ENCODE assay signal across 17 cellular contexts in genomic region chr12:54765652-54766051, GRCh38.
"Had no signal": no experiment of that assay in that cellular context is flagged by ENCODE, and none has a peak within 500 bp of the region (broad histone marks: within the 10 kb centered on the region; RNA-seq: fewer than 3 reads in every experiment).

No MANE protein-coding gene starts in this region.

- H3K36me3 ChIP-seq: tibial nerve, vagina had no signal

- H3K9me3 ChIP-seq: tibial nerve, vagina had no signal

- DNase-seq: activated CD4-positive, CD25-positive, alpha-beta regulatory T cell; activated CD8-positive, alpha-beta memory T cell treated with anti-CD3 and anti-CD28 coated beads, Interleukin-2, amount 50 U/mL, for 48 hours; activated naive CD4-positive, alpha-beta T cell treated with Interleukin-2 at 50 U/mL for 16 hours; dermis blood vessel endothelial cell; effector memory CD8-positive, alpha-beta T cell; foreskin melanocyte; head of caudate nucleus; immature natural killer cell; mesenchymal stem cell; posterior cingulate gyrus; retina; stimulated activated CD4-positive, alpha-beta T cell treated with anti-CD3 and anti-CD28 coated beads, Interleukin-4, amount 100 ng/mL, for 1 hour; stimulated activated naive CD4-positive, alpha-beta T cell; substantia nigra had no signal

- H3K4me3 Mint-ChIP-seq: effector memory CD8-positive, alpha-beta T cell; immature natural killer cell; natural killer cell treated with Interleukin-12 subunit alpha and Interleukin-12 subunit beta and Interleukin-15 and Interleukin-18, amount 100 ng/mL, for 72 hours had no signal

- H3K4me1 ChIP-seq: tibial nerve, vagina had no signal

- H3K27me3 ChIP-seq: tibial nerve, vagina had no signal

- H3K27me3 Mint-ChIP-seq: effector memory CD8-positive, alpha-beta T cell had no signal

- ATAC-seq: effector memory CD8-positive, alpha-beta T cell; natural killer cell treated with Interleukin-12 subunit alpha and Interleukin-12 subunit beta and Interleukin-15 and Interleukin-18, amount 100 ng/mL, for 72 hours had no signal

- H3K27ac ChIP-seq: tibial nerve, vagina had no signal

- H3K9me3 Mint-ChIP-seq: effector memory CD8-positive, alpha-beta T cell; natural killer cell treated with Interleukin-12 subunit alpha and Interleukin-12 subunit beta and Interleukin-15 and Interleukin-18, amount 100 ng/mL, for 72 hours had no signal

- H3K36me3 Mint-ChIP-seq: immature natural killer cell had no signal

- H3K4me3 ChIP-seq: tibial nerve, vagina had no signal
